In the genomic region with DNA sequence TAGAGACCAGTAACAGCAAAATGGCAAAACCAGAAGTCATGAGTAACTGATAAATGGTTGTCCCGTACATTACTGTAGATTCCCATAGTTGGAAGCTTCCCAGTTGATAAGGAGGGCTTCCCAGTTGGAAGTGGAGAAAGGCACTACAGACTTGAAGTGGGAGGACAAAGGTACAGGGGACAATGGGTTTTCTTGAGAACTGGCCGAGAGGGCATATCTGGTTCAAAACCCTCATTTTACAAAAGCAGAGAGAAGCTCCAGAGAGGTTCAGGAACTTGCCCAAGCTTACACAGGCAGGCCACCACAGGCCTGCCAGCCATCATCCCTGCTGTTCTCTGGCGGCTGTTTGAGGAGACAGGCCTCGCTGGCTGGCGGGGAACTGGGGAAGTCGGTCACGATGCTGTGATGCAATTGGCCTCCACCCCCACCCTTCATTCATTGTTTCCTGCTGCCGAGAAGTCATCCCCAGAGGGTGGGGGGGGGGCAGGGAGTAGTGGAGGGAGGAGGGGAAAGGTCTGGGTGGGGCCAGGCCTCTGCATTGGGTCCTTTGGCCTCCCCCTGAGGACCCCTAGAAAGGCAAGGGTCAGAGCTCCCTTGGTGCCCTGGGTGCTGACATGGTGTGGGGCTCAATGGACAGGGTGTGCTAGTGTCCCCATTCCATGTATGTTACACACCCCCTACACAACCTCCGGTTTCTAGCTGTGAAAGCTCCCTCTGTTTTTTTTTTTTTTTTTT, we compare ENCODE assay signal across 8 cellular contexts. TPM values are rescaled to one million over a fixed set of nuclear protein-coding genes. Genes with fewer than 3 reads are reported as not detected.
DNase-seq lines count a peak whose midpoint lies in the region; ATAC-seq and TF ChIP-seq lines count a peak whose summit lies in the region.

No MANE protein-coding gene starts in this region.

- WGBS in sigmoid colon, 2 donors, result 15 to 16% methylated on average over 9 of the region's 9 CpGs

- intact Hi-C loops in cardiac septum (cut with DNase I) (no loop called here), sigmoid colon (cut with DNase I) (no loop called here)

- peaks cover 55% of the 10 kb centered on the region for H3K4me1 Mint-ChIP-seq in activated naive CD8-positive, alpha-beta T cell (ENCODE audit: low read depth)

- peak overlapping the region; percentile 99 for H3K27ac Mint-ChIP-seq in activated naive CD8-positive, alpha-beta T cell

- H3K27me3 ChIP-seq in sigmoid colon, result no peaks in the 10 kb centered on the region

- in situ Hi-C loops in GM13976 (cut with MboI; ENCODE audit: low sequenced_read_pairs, unreplicated experiment), result loop anchor here (5.0 kb wide), 1 partner anchor 81 kb away; no protein-coding TSS in a partner anchor

- H3K27me3 Mint-ChIP-seq in activated naive CD8-positive, alpha-beta T cell, result no peaks in the 10 kb centered on the region

- peak overlapping the region; percentile 31 to 92 (median 92) for H3K27ac ChIP-seq in sigmoid colon

- H3K9me3 ChIP-seq in sigmoid colon, result no peaks in the 10 kb centered on the region

- peaks cover 6 to 24% (median 9%) of the 10 kb centered on the region in 4 donors for H3K36me3 ChIP-seq in sigmoid colon

- H3K9me3 Mint-ChIP-seq in activated naive CD8-positive, alpha-beta T cell (ENCODE audit: low read depth), result no peaks in the 10 kb centered on the region

- TF ChIP-seq POLR2A in Raji (IDR thresholded peaks at IDR 0.05; ENCODE audit: insufficient read depth, low read depth, low read length) (peak; percentile 51), sigmoid colon (IDR thresholded peaks at IDR 0.05) (peak; percentile 14 to 16)

- H3K4me3 ChIP-seq in sigmoid colon, result no peak overlapping the region

- TF ChIP-seq CTCF in GM13976 (IDR thresholded peaks at IDR 0.05; ENCODE audit: borderline replicate concordance, control extremely low read depth, extremely low read depth, insufficient read depth, missing control alignments) (no peak), sigmoid colon (IDR thresholded peaks at IDR 0.05) (no peak)

- peak; percentile 69 for DNase-seq in GM13976 (ENCODE audit: low spot score)
- peak; percentile 94 for DNase-seq in cardiac septum (ENCODE audit: low spot score)
- DNase-seq in sigmoid colon, result peak; percentile 93
- DNase-seq in NCI-H1092 treated with DMSO at 0.1 percent for 48 hours (lab: John Stamatoyannopoulos, UW), result no peak

- H3K4me3 Mint-ChIP-seq in activated naive CD8-positive, alpha-beta T cell, result peak overlapping the region; percentile 92

- H3K4me1 ChIP-seq in sigmoid colon, result peaks cover 0 to 74% (median 66%) of the 10 kb centered on the region in 4 donors

- no peak for TF ChIP-seq EP300 in sigmoid colon (IDR thresholded peaks at IDR 0.05)

- peaks cover 6% of the 10 kb centered on the region for H3K36me3 Mint-ChIP-seq in activated naive CD8-positive, alpha-beta T cell

- ATAC-seq in HG02973 (IDR thresholded peaks at IDR 0.05; ENCODE audit: unreplicated experiment) (no peak), HG02759 (IDR thresholded peaks at IDR 0.05; ENCODE audit: unreplicated experiment) (no peak)

RNA-seq across cellular contexts. Expression of a gene that starts 3.0 kb away (rescaled TPM):
- total RNA-seq in cardiac septum (22.7 TPM), sigmoid colon (10 to 100 TPM in 1 of 4 donors, 1 to 10 TPM in 3; 3.9 to 11.8 (median 6.5) TPM)
- polyA plus RNA-seq in sigmoid colon, result 100 to 1,000 TPM in 1 of 3 donors, 10 to 100 TPM in 2; 56.0 to 105 (median 98.7) TPM

RNA-seq across cellular contexts. Expression of a gene that starts 27.9 kb away (rescaled TPM):
- total RNA-seq in cardiac septum (2.5 TPM), sigmoid colon (1 to 10 TPM; 3.1 to 9.1 (median 4.5) TPM)
- polyA plus RNA-seq in sigmoid colon, result 10 to 100 TPM in 2 of 3 donors, 1 to 10 TPM in 1; 6.0 to 29.5 (median 10.9) TPM

RNA-seq across cellular contexts. Expression of a gene that starts 39.9 kb away (rescaled TPM):
- 1.8 TPM for total RNA-seq in cardiac septum
- total RNA-seq in sigmoid colon, result 1 to 10 TPM; 2.0 to 5.0 (median 3.3) TPM
- 1 to 10 TPM in 2 of 3 donors, under 1 TPM in 1; 0.69 to 3.2 (median 1.8) TPM for polyA plus RNA-seq in sigmoid colon
